In genomic region chr19:10763399-10763798, GRCh38 we compare ENCODE assay signal across 13 cellular contexts. TPM values are rescaled to one million over a fixed set of nuclear protein-coding genes. Genes with fewer than 3 reads are reported as not detected.
DNase-seq lines count a peak whose midpoint lies in the region; ATAC-seq, FAIRE-seq and TF ChIP-seq lines count a peak whose summit lies in the region.
"Had no signal": no experiment of that assay in that cellular context is flagged by ENCODE, and none has a peak within 500 bp of the region (broad histone marks: within the 10 kb centered on the region; RNA-seq: fewer than 3 reads in every experiment).

No MANE protein-coding gene starts in this region.

- H3K36me3 Mint-ChIP-seq in CD4-positive, alpha-beta T cell (ENCODE audit: low read depth) = peaks cover 51% of the 10 kb centered on the region
- no peaks in the 10 kb centered on the region for H3K36me3 Mint-ChIP-seq in IgD-negative memory B cell
- H3K36me3 Mint-ChIP-seq in central memory CD8-positive, alpha-beta T cell (ENCODE audit: insufficient read depth) = peaks cover 18% of the 10 kb centered on the region

- H3K4me3 ChIP-seq in pancreas = no peak overlapping the region
- H3K4me3 ChIP-seq: GM23338, SK-N-MC had no signal

- H3K9me3 ChIP-seq in CD4-positive, alpha-beta T cell (ENCODE audit: control insufficient read depth, low read length) = no peaks in the 10 kb centered on the region
- H3K9me3 ChIP-seq in pancreas = no peaks in the 10 kb centered on the region

- WGBS in pancreas, 2 donors = 66 to 75% methylated on average over 4 of the region's 4 CpGs

- peak overlapping the region; percentile 93 for H3K27ac Mint-ChIP-seq in CD4-positive, alpha-beta T cell
- peak overlapping the region; percentile 53 to 68 (median 59) for H3K27ac Mint-ChIP-seq in IgD-negative memory B cell
- peak overlapping the region; percentile 93 for H3K27ac Mint-ChIP-seq in central memory CD8-positive, alpha-beta T cell (ENCODE audit: low read depth)
- H3K27ac Mint-ChIP-seq: GM23338 had no signal

- H3K4me3 Mint-ChIP-seq in CD4-positive, alpha-beta T cell = peak overlapping the region; percentile 67
- H3K4me3 Mint-ChIP-seq in IgD-negative memory B cell = peak overlapping the region; percentile 21 to 84 (median 54)
- H3K4me3 Mint-ChIP-seq in central memory CD8-positive, alpha-beta T cell = peak overlapping the region; percentile 67
- H3K4me3 Mint-ChIP-seq: GM23338 had no signal

- FAIRE-seq in pancreas (lab: Jason Lieb, UNC) = no peak
- FAIRE-seq in frontal cortex (lab: Jason Lieb, UNC) = no peak

- DNase-seq in CD4-positive, alpha-beta T cell = no peak
- no peak for DNase-seq in central memory CD8-positive, alpha-beta T cell (ENCODE audit: low spot score in 2 of 2)
- DNase-seq in pancreas (peak in 1 of 6 donors; percentile 51), NCI-H2029 treated with DMSO at 0.1 percent for 48 hours (lab: John Stamatoyannopoulos, UW) (no peak), frontal cortex (ENCODE audit: low spot score in 2 of 2) (no peak), retina (no peak)
- no peak for DNase-seq in stimulated activated CD4-positive, alpha-beta T cell treated with anti-CD3 and anti-CD28 coated beads, Interleukin-2, amount 100 ng/mL, for 48 hours
- DNase-seq: aorta, NCI-H1105, NCI-H526 had no signal

- no peaks in the 10 kb centered on the region for H3K27me3 Mint-ChIP-seq in CD4-positive, alpha-beta T cell
- H3K27me3 Mint-ChIP-seq in IgD-negative memory B cell = peaks cover 1% of the 10 kb centered on the region
- H3K27me3 Mint-ChIP-seq in central memory CD8-positive, alpha-beta T cell = no peaks in the 10 kb centered on the region

- ATAC-seq in CD4-positive, alpha-beta T cell (ENCODE audit: poor library complexity) = no peak
- ATAC-seq in central memory CD8-positive, alpha-beta T cell (replicated peaks; ENCODE audit: extremely low read depth, poor library complexity, severe bottlenecking) = no peak
- no peak for ATAC-seq in pancreas

- CTCF ChIA-PET in CD4-positive, alpha-beta T cell (lab: Charles Lee) = interaction anchor here (6.7 kb wide), 1 partner anchor 45 kb away, joined by 45 read pairs; the partner anchor contains the start of gene DNM2

- TF ChIP-seq CTCF in CD4-positive, alpha-beta T cell (IDR thresholded peaks at IDR 0.05) = no peak
- no peak for TF ChIP-seq CTCF in pancreas (IDR thresholded peaks at IDR 0.05)

- H3K4me1 ChIP-seq in pancreas = peaks cover 31 to 44% (median 36%) of the 10 kb centered on the region in 3 donors

- POLR2A ChIA-PET in CD4-positive, alpha-beta T cell (lab: Charles Lee) = interaction anchor here (0.6 to 3.9 kb wide), 5 partner anchors 32 to 345 kb away, joined by 3 to 30 read pairs (median 3); partner anchors contain the start of genes CARM1 and DNM2

- no peaks in the 10 kb centered on the region for H3K27me3 ChIP-seq in CD4-positive, alpha-beta T cell (ENCODE audit: control insufficient read depth, insufficient read depth, low read length)
- H3K27me3 ChIP-seq in pancreas = no peaks in the 10 kb centered on the region

- peaks cover 0 to 8% (median 0%) of the 10 kb centered on the region in 3 donors for H3K36me3 ChIP-seq in pancreas

- H3K4me1 Mint-ChIP-seq in CD4-positive, alpha-beta T cell (ENCODE audit: low read depth) = peaks cover 78% of the 10 kb centered on the region
- peaks cover 17 to 54% (median 47%) of the 10 kb centered on the region in 3 donors for H3K4me1 Mint-ChIP-seq in IgD-negative memory B cell
- peaks cover 74% of the 10 kb centered on the region for H3K4me1 Mint-ChIP-seq in central memory CD8-positive, alpha-beta T cell

- intact Hi-C loops in CD4-positive, alpha-beta T cell (cut with DNase I, micrococcal nuclease) = no loop called here
- intact Hi-C loops in pancreas (cut with DNase I) = no loop called here

- peak overlapping the region; percentile 66 for H3K27ac ChIP-seq in CD4-positive, alpha-beta T cell (ENCODE audit: low read depth, low read length)
- peak overlapping the region in 3 of 4 donors; percentile 55 to 78 (median 78) for H3K27ac ChIP-seq in pancreas
- H3K27ac ChIP-seq: SK-N-MC had no signal

- no peaks in the 10 kb centered on the region for H3K9me3 Mint-ChIP-seq in CD4-positive, alpha-beta T cell
- H3K9me3 Mint-ChIP-seq in IgD-negative memory B cell = no peaks in the 10 kb centered on the region
- no peaks in the 10 kb centered on the region for H3K9me3 Mint-ChIP-seq in central memory CD8-positive, alpha-beta T cell
- H3K9me3 Mint-ChIP-seq: GM23338 had no signal

RNA-seq across cellular contexts. Expression of gene DNM2, which starts 45.5 kb away (rescaled TPM):
- total RNA-seq in CD4-positive, alpha-beta T cell = 100 to 1,000 TPM; 279 to 286 TPM
- polyA plus RNA-seq in IgD-negative memory B cell (109 TPM), pancreas (100 to 1,000 TPM in 1 of 2 donors, 10 to 100 TPM in 1; 88.6 to 115 TPM)
- total RNA-seq in pancreas (10 to 100 TPM; 52.5 to 94.8 (median 87.9) TPM), frontal cortex (38.3 TPM)
